ENCODE assay signal across 8 cellular contexts in the genomic region with DNA sequence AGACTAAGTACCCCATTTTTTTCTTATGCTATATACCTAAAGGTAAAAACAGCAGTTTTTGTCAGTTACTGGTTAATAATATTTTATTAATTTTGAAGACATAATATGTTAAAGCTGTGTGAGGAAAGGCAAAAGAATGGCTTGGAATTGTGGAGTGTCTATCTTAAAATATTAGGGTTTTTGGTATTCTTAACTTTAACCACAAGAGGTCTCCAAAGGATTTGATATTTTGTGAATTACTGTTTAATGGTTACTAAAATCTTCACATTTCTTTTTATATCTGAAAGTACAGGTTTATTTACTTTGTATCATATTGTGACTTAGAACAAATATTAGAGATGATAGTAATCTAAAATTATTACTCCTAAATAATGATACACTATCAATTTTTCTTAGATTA.
DNase-seq lines count a peak whose midpoint lies in the region; ATAC-seq and TF ChIP-seq lines count a peak whose summit lies in the region.

No MANE protein-coding gene starts in this region.

- H3K9me3 ChIP-seq in MM.1S (replicated peaks; ENCODE audit: insufficient read depth, low read length): no peaks in the 10 kb centered on the region

- H3K4me2 ChIP-seq in MM.1S (ENCODE audit: low read depth, low read length): no peak overlapping the region

- H3K79me2 ChIP-seq in MM.1S (ENCODE audit: low read length): peaks cover 6% of the 10 kb centered on the region; the same call in 1 of the 2 replicates

- TF ChIP-seq CTCF in LNCAP (IDR thresholded peaks at IDR 0.05): peak; percentile 58
- TF ChIP-seq CTCF in cardiac fibroblast (IDR thresholded peaks at IDR 0.05; ENCODE audit: low read depth, low read length): peak; percentile 26
- TF ChIP-seq CTCF in MM.1S (IDR thresholded peaks at IDR 0.05; ENCODE audit: low read length): no peak; the same call in 1 of the 2 replicates

- H3K27me3 ChIP-seq in MM.1S (replicated peaks; ENCODE audit: insufficient read depth, low read length): no peaks in the 10 kb centered on the region

- no peak overlapping the region for H3K9ac ChIP-seq in MM.1S (ENCODE audit: low read length)

- ATAC-seq in GM19395 (IDR thresholded peaks at IDR 0.05; ENCODE audit: unreplicated experiment): no peak

- H3K9me2 ChIP-seq in MM.1S (replicated peaks; ENCODE audit: insufficient read depth, low read length): no peaks in the 10 kb centered on the region

- peaks cover 2% of the 10 kb centered on the region; the same call in 1 of the 2 replicates for H3K36me3 ChIP-seq in MM.1S (replicated peaks; ENCODE audit: insufficient read depth, low read length)

- no peak overlapping the region for H3K27ac ChIP-seq in MM.1S (ENCODE audit: low read length)

- H3F3A ChIP-seq in MM.1S (ENCODE audit: insufficient read depth, low read length): no peaks in the 10 kb centered on the region

- peak; percentile 4 for DNase-seq in COLO829 (ENCODE audit: low spot score)
- peak; percentile 35 to 39 for DNase-seq in cardiac fibroblast (ENCODE audit: low read depth in 2 of 2)
- peak; percentile 32 for DNase-seq in middle frontal gyrus (ENCODE audit: extremely low spot score, low spot score)
- no peak for DNase-seq in C1 segment of cervical spinal cord (lab: John Stamatoyannopoulos, UW)
- no peak for DNase-seq in MM.1S
- no peak for DNase-seq in activated T-cell treated with anti-CD3 and anti-CD28 coated beads for 4 hours

- H2AFZ ChIP-seq in MM.1S (ENCODE audit: low read length): no peak overlapping the region

- no peaks in the 10 kb centered on the region for H3K4me1 ChIP-seq in MM.1S (ENCODE audit: low read length)

- no peak overlapping the region for H3K4me3 ChIP-seq in cardiac fibroblast (replicated peaks in 1 of 2; ENCODE audit: low read depth in 2 of 2, low read length in 2 of 2)
- H3K4me3 ChIP-seq in MM.1S (ENCODE audit: low read length): no peak overlapping the region

- no peaks in the 10 kb centered on the region for H4K20me1 ChIP-seq in MM.1S (ENCODE audit: insufficient read depth, low read length)

Comparison
In these comparisons a context has a peak if more than half of its experiments do, and no peak if none do; other contexts are left out.
1. DNase-seq: peak in COLO829 (single experiment), cardiac fibroblast (2 of 2) and middle frontal gyrus (single experiment); none in C1 segment of cervical spinal cord (0 of 14), MM.1S (single experiment) and activated T-cell treated with anti-CD3 and anti-CD28 coated beads for 4 hours (single experiment).